ENCODE assay signal across 8 cellular contexts in the genomic region with DNA sequence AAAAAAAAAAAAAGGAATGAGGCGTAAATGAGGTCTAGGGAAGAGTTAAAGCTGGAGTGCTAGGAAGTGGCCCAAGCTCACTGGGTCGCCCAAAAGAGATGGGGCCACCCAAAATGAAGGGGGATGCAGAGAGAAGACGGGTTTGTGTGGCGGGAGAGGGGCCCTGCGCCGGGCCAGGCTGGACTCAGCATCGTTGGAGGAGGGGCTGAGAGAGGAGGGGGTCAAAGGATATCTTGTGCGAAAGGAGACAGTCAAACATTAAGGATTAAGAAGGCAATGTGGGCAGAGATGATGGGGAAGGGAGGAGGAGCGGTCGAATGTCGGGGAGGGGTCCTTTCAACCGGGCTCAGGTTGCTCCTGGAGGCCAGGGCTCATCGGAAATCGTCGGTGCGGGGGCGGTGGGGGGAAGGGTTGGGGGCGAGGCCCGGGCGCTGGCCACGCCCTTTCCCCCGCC. TPM values are rescaled to one million over a fixed set of nuclear protein-coding genes. Genes with fewer than 3 reads are reported as not detected.
DNase-seq lines count a peak whose midpoint lies in the region; ATAC-seq and TF ChIP-seq lines count a peak whose summit lies in the region.

No MANE protein-coding gene starts in this region.

- no peak for TF ChIP-seq POLR2A in esophagus muscularis mucosa (IDR thresholded peaks at IDR 0.05; ENCODE audit: low read depth)

- ATAC-seq in psoas muscle: no peak
- ATAC-seq in HG02571 (IDR thresholded peaks at IDR 0.05; ENCODE audit: unreplicated experiment): no peak

- H3K4me3 ChIP-seq in GM12865 (ENCODE audit: low read depth, low read length): peak overlapping the region; percentile 59
- H3K4me3 ChIP-seq in PC-9: peak overlapping the region; percentile 63
- peak overlapping the region; percentile 56 to 67 (median 61) for H3K4me3 ChIP-seq in esophagus muscularis mucosa
- peak overlapping the region; percentile 61 for H3K4me3 ChIP-seq in psoas muscle

- H3K36me3 ChIP-seq in PC-9 (ENCODE audit: low read depth): no peaks in the 10 kb centered on the region
- H3K36me3 ChIP-seq in esophagus muscularis mucosa: no peaks in the 10 kb centered on the region
- H3K36me3 ChIP-seq in psoas muscle (ENCODE audit: insufficient read depth in 1 of 2, low read depth in 1 of 2): no peaks in the 10 kb centered on the region

- H2AFZ ChIP-seq in PC-9: peak overlapping the region; percentile 96

- H3K4me2 ChIP-seq in PC-9: peak overlapping the region; percentile 91

- TF ChIP-seq CTCF in GM12865 (IDR thresholded peaks at IDR 0.05; ENCODE audit: insufficient read depth, low read depth, low read length, missing control alignments) (no peak), PC-9 (conservative IDR thresholded peaks at IDR 0.05) (no peak), esophagus muscularis mucosa (IDR thresholded peaks at IDR 0.05) (no peak), psoas muscle (IDR thresholded peaks at IDR 0.05) (no peak)

- peaks cover 37% of the 10 kb centered on the region for H3K79me2 ChIP-seq in PC-9 (ENCODE audit: low read depth)

- intact Hi-C loops in PC-9 (cut with micrococcal nuclease; ENCODE audit: unreplicated experiment) (loop anchor here (2.0 to 5.0 kb wide), 3 partner anchors 28 to 267 kb away; no protein-coding TSS in a partner anchor), esophagus muscularis mucosa (cut with DNase I) (loop anchor here (5.0 kb wide), 1 partner anchor 57 kb away; a partner anchor contains a TSS), psoas muscle (cut with DNase I) (no loop called here)

- H3K27me3 ChIP-seq in PC-9 (ENCODE audit: insufficient read depth, low read depth): no peaks in the 10 kb centered on the region
- H3K27me3 ChIP-seq in esophagus muscularis mucosa: no peaks in the 10 kb centered on the region
- H3K27me3 ChIP-seq in psoas muscle (ENCODE audit: insufficient read depth in 3 of 3, low read length in 2 of 3): no peaks in the 10 kb centered on the region

- peaks cover 18% of the 10 kb centered on the region for H3F3A ChIP-seq in PC-9 (ENCODE audit: insufficient read depth, low read depth)

- H3K27ac ChIP-seq in PC-9 (0 out of 2 replicates have a peak overlapping the region, but pooled peaks have one; percentile 9), esophagus muscularis mucosa (replicated peaks in 1 of 4) (peak overlapping the region; percentile 83 to 88 (median 86)), psoas muscle (peak overlapping the region; percentile 72)

- under 1% methylated on average over 14 of the region's 22 CpGs for WGBS in esophagus muscularis mucosa
- 2 to 5% (median 4%) methylated on average over 15 to 22 of the region's 22 CpGs for WGBS in psoas muscle, 3 donors

- H4K20me1 ChIP-seq in PC-9 (ENCODE audit: insufficient read depth): no peaks in the 10 kb centered on the region

- BruUV-seq in PC-9 (replicated peaks; lab: Mats Ljungman, UMichigan): no TSS peak

- CTCF ChIA-PET in PC-9 (lab: Charles Lee): interaction anchor here (0.6 to 0.9 kb wide), 5 partner anchors 28 to 224 kb away, joined by 3 to 9 read pairs (median 7); a partner anchor contains a TSS

- POLR2A ChIA-PET in PC-9 (lab: Charles Lee; ENCODE audit: unreplicated experiment): interaction anchor here (0.6 to 1.4 kb wide), 2 partner anchors 34 to 59 kb away, joined by 4 to 24 read pairs; a partner anchor contains a TSS

- H3K9me2 ChIP-seq in PC-9 (ENCODE audit: insufficient read depth): no peaks in the 10 kb centered on the region

- H3K4me1 ChIP-seq in PC-9 (replicated peaks; ENCODE audit: insufficient read depth) (peaks cover 17% of the 10 kb centered on the region), esophagus muscularis mucosa (peaks cover 13 to 45% (median 38%) of the 10 kb centered on the region in 4 donors), psoas muscle (peaks cover 17% of the 10 kb centered on the region)

- DNase-seq in GM12865 (ENCODE audit: low read depth): no peak
- no peak for DNase-seq in PC-9
- DNase-seq in esophagus muscularis mucosa (ENCODE audit: extremely low spot score): no peak
- no peak for DNase-seq in psoas muscle
- DNase-seq in NCI-H187 treated with DMSO at 0.1 percent for 48 hours (lab: John Stamatoyannopoulos, UW): no peak
- no peak for DNase-seq in kidney glomerular epithelial cell (lab: John Stamatoyannopoulos, UW)
- DNase-seq in NCI-H1417 treated with DMSO at 0.1 percent for 48 hours (lab: John Stamatoyannopoulos, UW): no peak

- H3K9me3 ChIP-seq in PC-9 (ENCODE audit: insufficient read depth, low read depth) (no peaks in the 10 kb centered on the region), esophagus muscularis mucosa (no peaks in the 10 kb centered on the region), psoas muscle (no peaks in the 10 kb centered on the region)

- TF ChIP-seq EP300 in esophagus muscularis mucosa (IDR thresholded peaks at IDR 0.05): no peak

RNA-seq across cellular contexts. Expression of a gene that starts 0.8 kb away (rescaled TPM):
- total RNA-seq in PC-9 (2021) (56.0 and 63.7 TPM in 2 replicates), esophagus muscularis mucosa (10 to 100 TPM; 24.9 to 43.5 (median 30.6) TPM), psoas muscle (100 to 1,000 TPM in 2 of 4 donors, 10 to 100 TPM in 2; 59.1 to 105 (median 88.6) TPM)
- polyA plus RNA-seq in psoas muscle: 100 to 1,000 TPM in 1 of 3 donors, 10 to 100 TPM in 2; 61.1 to 110 (median 94.7) TPM

RNA-seq across cellular contexts. Expression of a gene that starts 22.3 kb away (rescaled TPM):
- total RNA-seq in PC-9 (2021) (0.59 and 1.4 TPM in 2 replicates), esophagus muscularis mucosa (1 to 10 TPM in 2 of 4 donors, under 1 TPM in 1, not detected in 1; 0.97 to 3.6 (median 1.1) TPM), psoas muscle (1 to 10 TPM in 3 of 4 donors, under 1 TPM in 1; 0.30 to 1.8 (median 1.4) TPM)
- 1 to 10 TPM; 1.0 to 2.9 (median 1.3) TPM for polyA plus RNA-seq in psoas muscle

RNA-seq across cellular contexts. Expression of a gene that starts 34.5 kb away (rescaled TPM):
- total RNA-seq in PC-9 (2021) (21.3 and 31.4 TPM in 2 replicates), esophagus muscularis mucosa (10 to 100 TPM; 18.7 to 29.5 (median 27.7) TPM), psoas muscle (10 to 100 TPM; 30.1 to 37.5 (median 34.2) TPM)
- polyA plus RNA-seq in psoas muscle: 10 to 100 TPM; 54.4 to 79.3 (median 57.6) TPM

RNA-seq across cellular contexts. Expression of a gene that starts 57.9 kb away (rescaled TPM):
- 60.2 and 79.8 TPM in 2 replicates for total RNA-seq in PC-9 (2021)
- total RNA-seq in esophagus muscularis mucosa: 10 to 100 TPM; 23.3 to 50.1 (median 31.0) TPM
- total RNA-seq in psoas muscle: 10 to 100 TPM; 12.1 to 18.0 (median 16.7) TPM
- polyA plus RNA-seq in psoas muscle: 10 to 100 TPM; 13.7 to 18.5 (median 18.1) TPM

RNA-seq across cellular contexts. Expression of a gene that starts 58.1 kb away (rescaled TPM):
- total RNA-seq in PC-9 (2021): 22.4 and 26.2 TPM in 2 replicates
- 10 to 100 TPM; 32.6 to 58.7 (median 45.9) TPM for total RNA-seq in esophagus muscularis mucosa
- total RNA-seq in psoas muscle: 10 to 100 TPM; 12.9 to 24.2 (median 17.0) TPM
- polyA plus RNA-seq in psoas muscle: 10 to 100 TPM; 17.1 to 29.0 (median 20.2) TPM

Comparison
In these comparisons a context has a peak if more than half of its experiments do, and no peak if none do; other contexts are left out.
1. H3K27ac ChIP-seq: peak in every context shown above with its lines; median percentile 86 in esophagus muscularis mucosa; 72 in psoas muscle; 9 in PC-9.
2. intact Hi-C loops: an anchor here in PC-9 (2.0 to 5.0 kb wide) and esophagus muscularis mucosa (5.0 kb wide); none called in psoas muscle.